21 cellular contexts compared by ENCODE assay signal in genomic region chr13:114311387-114311786, GRCh38.
"Had no signal": no experiment of that assay in that cellular context is flagged by ENCODE, and none has a peak within 500 bp of the region (broad histone marks: within the 10 kb centered on the region; RNA-seq: fewer than 3 reads in every experiment).

No MANE protein-coding gene starts in this region.

- H2AFZ ChIP-seq: parathyroid adenoma had no signal

- DNase-seq: activated CD4-positive, alpha-beta T cell treated with anti-CD3 and anti-CD28 coated beads, Interleukin-2, amount 10 ng/mL, durations not matched to agents 24 days and 14 days; activated CD8-positive, alpha-beta memory T cell treated with anti-CD3 and anti-CD28 coated beads, Interleukin-2, amount 50 U/mL, for 4 hours; activated CD8-positive, alpha-beta T cell treated with anti-CD3 and anti-CD28 coated beads, Interleukin-2, amount 10 ng/mL, durations not matched to agents 7 days and 5 days; activated gamma-delta T cell treated with Interleukin-2 at 50 U/mL for 16 hours; activated T-cell treated with anti-CD3 and anti-CD28 coated beads, Interleukin-2, amount 50 U/mL, for 72 hours; amygdala; body of pancreas; caudate nucleus; colonic mucosa; hypothalamus; kidney; left ventricle myocardium inferior; mucosa of descending colon; naive thymus-derived CD4-positive, alpha-beta T cell; stimulated activated CD4-positive, alpha-beta T cell treated with anti-CD3 and anti-CD28 coated beads, Interleukin-12 subunit alpha, Interleukin-12 subunit beta, amount 100 ng/mL, for 4 hours; stimulated activated CD4-positive, alpha-beta T cell treated with anti-CD3 and anti-CD28 coated beads, Interleukin-2, amount 100 ng/mL, for 24 hours; thyroid gland had no signal

- H3K9ac ChIP-seq: parathyroid adenoma had no signal

- H3K27me3 Mint-ChIP-seq: activated CD4-positive, alpha-beta T cell treated with anti-CD3 and anti-CD28 coated beads, Interleukin-2, amount 10 ng/mL, durations not matched to agents 24 days and 14 days; activated naive CD8-positive, alpha-beta T cell; naive thymus-derived CD4-positive, alpha-beta T cell had no signal

- H3K27ac ChIP-seq: body of pancreas, colonic mucosa, left ventricle myocardium inferior, parathyroid adenoma had no signal

- H3K4me3 ChIP-seq: body of pancreas, colonic mucosa, left ventricle myocardium inferior, mucosa of descending colon, thyroid gland had no signal

- H3K27me3 ChIP-seq: body of pancreas, colonic mucosa, thyroid gland had no signal

- H3K9me3 Mint-ChIP-seq: activated CD4-positive, alpha-beta T cell treated with anti-CD3 and anti-CD28 coated beads, Interleukin-2, amount 10 ng/mL, durations not matched to agents 24 days and 14 days; activated T-cell treated with anti-CD3 and anti-CD28 coated beads, Interleukin-2, amount 50 U/mL, for 72 hours; WTC11 had no signal

- H3K36me3 ChIP-seq: colonic mucosa had no signal

- H3K27ac Mint-ChIP-seq: activated CD4-positive, alpha-beta T cell treated with anti-CD3 and anti-CD28 coated beads, Interleukin-2, amount 10 ng/mL, durations not matched to agents 24 days and 14 days; activated CD8-positive, alpha-beta T cell treated with anti-CD3 and anti-CD28 coated beads, Interleukin-2, amount 10 ng/mL, durations not matched to agents 7 days and 5 days; activated naive CD8-positive, alpha-beta T cell; activated T-cell treated with anti-CD3 and anti-CD28 coated beads, Interleukin-2, amount 50 U/mL, for 72 hours; naive thymus-derived CD4-positive, alpha-beta T cell; WTC11 had no signal

- ATAC-seq: activated CD8-positive, alpha-beta T cell treated with anti-CD3 and anti-CD28 coated beads, Interleukin-2, amount 10 ng/mL, durations not matched to agents 7 days and 5 days; activated T-cell treated with anti-CD3 and anti-CD28 coated beads, Interleukin-2, amount 50 U/mL, for 72 hours; body of pancreas; esophagus mucosa; mucosa of descending colon; naive thymus-derived CD4-positive, alpha-beta T cell; WTC11 had no signal

- H3K4me1 ChIP-seq: colonic mucosa, parathyroid adenoma had no signal

- H3K4me3 Mint-ChIP-seq: activated CD4-positive, alpha-beta T cell treated with anti-CD3 and anti-CD28 coated beads, Interleukin-2, amount 10 ng/mL, durations not matched to agents 24 days and 14 days; activated CD8-positive, alpha-beta T cell treated with anti-CD3 and anti-CD28 coated beads, Interleukin-2, amount 10 ng/mL, durations not matched to agents 7 days and 5 days; activated naive CD8-positive, alpha-beta T cell; activated T-cell treated with anti-CD3 and anti-CD28 coated beads, Interleukin-2, amount 50 U/mL, for 72 hours; naive thymus-derived CD4-positive, alpha-beta T cell; WTC11 had no signal

- H3K9me3 ChIP-seq: body of pancreas, colonic mucosa, left ventricle myocardium inferior, mucosa of descending colon, thyroid gland had no signal
